In genomic region chr15:95458736-95459135, GRCh38 we compare ENCODE assay signal across 16 cellular contexts.
"Had no signal": no experiment of that assay in that cellular context is flagged by ENCODE, and none has a peak within 500 bp of the region (broad histone marks: within the 10 kb centered on the region; RNA-seq: fewer than 3 reads in every experiment).

No MANE protein-coding gene starts in this region.

- H3K27me3 Mint-ChIP-seq: activated T-helper 17 cell treated with anti-CD3 and anti-CD28 coated beads, Interleukin-2, amount 50 U/mL, for 72 hours; T-helper 17 cell had no signal

- H3K27me3 ChIP-seq: foreskin keratinocyte, left lung, sigmoid colon had no signal

- H3K27ac ChIP-seq: foreskin keratinocyte, left lung, sigmoid colon had no signal

- H3K4me3 ChIP-seq: left lung, sigmoid colon had no signal

- H3K9me3 Mint-ChIP-seq: activated naive CD4-positive, alpha-beta T cell treated with anti-CD3 and anti-CD28 coated beads for 36 hours; activated T-helper 17 cell treated with anti-CD3 and anti-CD28 coated beads, Interleukin-2, amount 50 U/mL, for 72 hours had no signal

- DNase-seq: activated CD4-positive, alpha-beta T cell treated with anti-CD3 and anti-CD28 coated beads, Interleukin-2, amount 10 ng/mL, durations not matched to agents 7 days and 5 days; activated CD4-positive, CD25-positive, alpha-beta regulatory T cell; activated naive CD4-positive, alpha-beta T cell treated with anti-CD3 and anti-CD28 coated beads for 36 hours; activated T-cell treated with anti-CD3 and anti-CD28 coated beads for 4 hours; caudate nucleus; cortex of kidney; effector memory CD4-positive, alpha-beta T cell; head of caudate nucleus; left lung; sigmoid colon; stimulated activated CD4-positive, alpha-beta T cell treated with anti-CD3 and anti-CD28 coated beads, Interleukin-4, amount 100 ng/mL, for 1 hour; stimulated activated CD8-positive, alpha-beta memory T cell treated with anti-CD3 and anti-CD28 coated beads, Interleukin-4, amount 100 ng/mL, for 48 hours; stimulated activated naive CD8-positive, alpha-beta T cell treated with anti-CD3 and anti-CD28 coated beads, Interleukin-15, Interleukin-2, amounts not matched to agents 100 U/mL and 50 U/mL, for 24 hours; T-helper 17 cell had no signal

- H3K4me1 Mint-ChIP-seq: activated T-helper 17 cell treated with anti-CD3 and anti-CD28 coated beads, Interleukin-2, amount 50 U/mL, for 72 hours had no signal

- H3K4me3 Mint-ChIP-seq: activated CD4-positive, alpha-beta T cell treated with anti-CD3 and anti-CD28 coated beads, Interleukin-2, amount 10 ng/mL, durations not matched to agents 7 days and 5 days; activated naive CD4-positive, alpha-beta T cell treated with anti-CD3 and anti-CD28 coated beads for 36 hours; activated T-helper 17 cell treated with anti-CD3 and anti-CD28 coated beads, Interleukin-2, amount 50 U/mL, for 72 hours; T-helper 17 cell had no signal

- H3K4me1 ChIP-seq: left lung, sigmoid colon had no signal

- H3K9me3 ChIP-seq: left lung, sigmoid colon had no signal

- H3K27ac Mint-ChIP-seq: activated CD4-positive, alpha-beta T cell treated with anti-CD3 and anti-CD28 coated beads, Interleukin-2, amount 10 ng/mL, durations not matched to agents 7 days and 5 days; activated naive CD4-positive, alpha-beta T cell treated with anti-CD3 and anti-CD28 coated beads for 36 hours; activated T-helper 17 cell treated with anti-CD3 and anti-CD28 coated beads, Interleukin-2, amount 50 U/mL, for 72 hours; T-helper 17 cell had no signal

- H3K36me3 ChIP-seq: left lung, sigmoid colon had no signal
